ENCODE assay signal across 1 cellular context in the genomic region with DNA sequence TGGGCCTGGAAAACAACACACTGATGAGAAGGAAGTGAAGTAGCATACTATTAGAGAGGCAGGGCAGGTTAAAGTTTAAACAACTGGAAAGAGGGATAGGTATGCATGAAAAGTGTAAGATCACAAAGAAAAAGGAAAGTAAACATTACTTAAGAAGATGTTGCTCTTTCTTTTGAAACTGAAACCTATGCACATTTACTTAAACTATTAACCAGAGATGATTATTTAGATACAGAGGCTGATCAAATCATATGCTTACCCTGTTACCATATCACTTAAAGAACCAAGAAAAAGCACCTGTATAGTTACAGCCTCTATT.
TF ChIP-seq lines count a peak whose summit lies in the region.

No MANE protein-coding gene starts in this region.

TF ChIP-seq in IMR-90, 13 proteins besides CTCF, POLR2A, EP300 and RAD21:
- TF ChIP-seq MXI1 (IDR thresholded peaks at IDR 0.05; ENCODE audit: borderline replicate concordance, low read depth, low read length), result no peak
- TF ChIP-seq CHD1 (IDR thresholded peaks at IDR 0.05; ENCODE audit: low read depth, low read length), result no peak
- no peak for TF ChIP-seq SMC3 (IDR thresholded peaks at IDR 0.05; ENCODE audit: low read depth, low read length)
- TF ChIP-seq, protein P1, sequence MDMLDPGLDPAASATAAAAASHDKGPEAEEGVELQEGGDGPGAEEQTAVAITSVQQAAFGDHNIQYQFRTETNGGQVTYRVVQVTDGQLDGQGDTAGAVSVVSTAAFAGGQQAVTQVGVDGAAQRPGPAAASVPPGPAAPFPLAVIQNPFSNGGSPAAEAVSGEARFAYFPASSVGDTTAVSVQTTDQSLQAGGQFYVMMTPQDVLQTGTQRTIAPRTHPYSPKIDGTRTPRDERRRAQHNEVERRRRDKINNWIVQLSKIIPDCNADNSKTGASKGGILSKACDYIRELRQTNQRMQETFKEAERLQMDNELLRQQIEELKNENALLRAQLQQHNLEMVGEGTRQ (IDR thresholded peaks at IDR 0.05; ENCODE audit: low read depth, low read length), result no peak
- TF ChIP-seq RCOR1 (IDR thresholded peaks at IDR 0.05; ENCODE audit: insufficient replicate concordance, low read length), result no peak
- no peak for TF ChIP-seq CEBPB (IDR thresholded peaks at IDR 0.05; ENCODE audit: low read depth, low read length)
- no peak for TF ChIP-seq BHLHE40 (IDR thresholded peaks at IDR 0.05; ENCODE audit: low read depth, low read length)
- TF ChIP-seq, protein P2, sequence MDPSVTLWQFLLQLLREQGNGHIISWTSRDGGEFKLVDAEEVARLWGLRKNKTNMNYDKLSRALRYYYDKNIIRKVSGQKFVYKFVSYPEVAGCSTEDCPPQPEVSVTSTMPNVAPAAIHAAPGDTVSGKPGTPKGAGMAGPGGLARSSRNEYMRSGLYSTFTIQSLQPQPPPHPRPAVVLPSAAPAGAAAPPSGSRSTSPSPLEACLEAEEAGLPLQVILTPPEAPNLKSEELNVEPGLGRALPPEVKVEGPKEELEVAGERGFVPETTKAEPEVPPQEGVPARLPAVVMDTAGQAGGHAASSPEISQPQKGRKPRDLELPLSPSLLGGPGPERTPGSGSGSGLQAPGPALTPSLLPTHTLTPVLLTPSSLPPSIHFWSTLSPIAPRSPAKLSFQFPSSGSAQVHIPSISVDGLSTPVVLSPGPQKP (IDR thresholded peaks at IDR 0.05; ENCODE audit: borderline replicate concordance, low read depth, low read length), result no peak
- no peak for TF ChIP-seq MAZ (IDR thresholded peaks at IDR 0.05; ENCODE audit: borderline replicate concordance, low read depth, low read length)
- no peak for TF ChIP-seq NFE2L2 (IDR thresholded peaks at IDR 0.05; ENCODE audit: low read depth, low read length)
- no peak for TF ChIP-seq MAFK (IDR thresholded peaks at IDR 0.05; ENCODE audit: low read depth, low read length)
- no peak for TF ChIP-seq RFX5 (IDR thresholded peaks at IDR 0.05; ENCODE audit: low read depth, low read length)
- TF ChIP-seq FOS (IDR thresholded peaks at IDR 0.05; ENCODE audit: low read depth, low read length), result no peak
